ENCODE assay signal across 8 cellular contexts in the genomic region with DNA sequence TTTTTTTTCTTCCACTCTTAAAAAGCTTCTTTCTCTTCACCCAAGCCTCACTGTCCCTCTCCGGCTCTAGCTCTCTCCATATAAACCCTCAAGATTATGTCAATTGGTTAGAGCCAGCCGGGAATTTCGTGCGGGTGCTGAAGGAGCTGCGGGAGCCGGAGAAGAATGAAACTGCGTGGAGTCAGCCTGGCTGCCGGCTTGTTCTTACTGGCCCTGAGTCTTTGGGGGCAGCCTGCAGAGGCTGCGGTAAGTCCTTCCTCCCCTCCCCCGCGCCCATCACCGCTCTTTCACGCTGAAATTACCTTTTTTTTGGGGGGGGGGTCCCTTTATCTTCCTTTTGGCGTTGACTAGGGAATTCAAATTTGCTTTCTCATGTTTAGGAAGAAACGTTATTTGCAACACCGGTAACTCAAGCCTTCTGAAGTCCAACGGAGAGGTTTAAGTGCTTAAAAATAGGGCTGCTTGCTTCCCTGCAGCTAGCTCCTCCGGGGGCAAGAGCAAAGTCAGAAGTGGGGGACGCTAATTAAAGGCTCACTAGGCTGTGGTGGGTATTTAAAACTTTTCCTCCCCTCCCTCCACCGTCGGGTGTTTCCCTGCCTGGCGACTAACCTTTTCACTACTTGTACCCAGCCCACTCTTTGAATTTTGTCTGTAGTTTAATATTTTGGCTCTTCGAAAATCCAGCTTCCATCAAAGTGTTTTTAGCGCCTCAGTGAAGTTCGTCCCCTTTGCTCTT. TPM values are rescaled to one million over a fixed set of nuclear protein-coding genes. Genes with fewer than 3 reads are reported as not detected.
DNase-seq lines count a peak whose midpoint lies in the region; ATAC-seq, FAIRE-seq and TF ChIP-seq lines count a peak whose summit lies in the region.

No MANE protein-coding gene starts in this region.

- intact Hi-C loops in ascending aorta (cut with DNase I) = loop anchor here (5.0 kb wide), 1 partner anchor 348 kb away; a partner anchor contains a TSS

- no peaks in the 10 kb centered on the region for H3K27me3 ChIP-seq in ascending aorta
- H3K27me3 ChIP-seq in thoracic aorta (replicated peaks; ENCODE audit: insufficient read depth) = no peaks in the 10 kb centered on the region

- no peak for FAIRE-seq in GM19239 (lab: Jason Lieb, UNC)

- no peaks in the 10 kb centered on the region for H3K4me1 ChIP-seq in ascending aorta
- no peaks in the 10 kb centered on the region for H3K4me1 ChIP-seq in thoracic aorta (ENCODE audit: control insufficient read depth in 1 of 2, low read depth in 2 of 2)

- H3K4me3 ChIP-seq in ascending aorta (peak overlapping the region; percentile 32 to 67), thoracic aorta (peak overlapping the region; percentile 78)

- DNase-seq in NCI-H2171 treated with DMSO at 0.1 percent for 48 hours (lab: John Stamatoyannopoulos, UW) (peak; percentile 0), NCI-H2171 (lab: John Stamatoyannopoulos, UW) (no peak), ascending aorta (ENCODE audit: low spot score in 2 of 2) (no peak), iris pigment epithelial cell (ENCODE audit: low read depth) (peak; percentile 48), thoracic aorta (ENCODE audit: low spot score) (no peak), GM19239 (ENCODE audit: insufficient read length, low spot score) (no peak), SIG-M5 treated with dmso at 0.1 percent for 504 hours (lab: John Stamatoyannopoulos, UW; ENCODE audit: unreplicated experiment) (no peak)

- peak overlapping the region; percentile 17 to 48 for H3K27ac ChIP-seq in ascending aorta
- peak overlapping the region; percentile 61 to 65 for H3K27ac ChIP-seq in thoracic aorta

- no peaks in the 10 kb centered on the region for H3K36me3 ChIP-seq in ascending aorta
- H3K36me3 ChIP-seq in thoracic aorta = no peaks in the 10 kb centered on the region

- TF ChIP-seq CTCF in ascending aorta (IDR thresholded peaks at IDR 0.05) (no peak), thoracic aorta (IDR thresholded peaks at IDR 0.05) (no peak)

- ATAC-seq in thoracic aorta (ENCODE audit: insufficient number of reproducible peaks, low FRiP score, low read depth) (no peak), GM19452 (IDR thresholded peaks at IDR 0.05; ENCODE audit: unreplicated experiment) (no peak)

- H3K9me3 ChIP-seq in ascending aorta = peaks cover 0 to 5% of the 10 kb centered on the region in 2 donors
- H3K9me3 ChIP-seq in thoracic aorta = no peaks in the 10 kb centered on the region

RNA-seq across cellular contexts. Expression of a gene that starts 0.5 kb away (rescaled TPM):
- total RNA-seq in ascending aorta = 12.0 TPM
- total RNA-seq in thoracic aorta = 10 to 100 TPM; 39.8 to 53.5 TPM

RNA-seq across cellular contexts. Expression of a gene that starts 1.9 kb away (rescaled TPM):
- under 0.01 TPM for total RNA-seq in ascending aorta
- total RNA-seq in thoracic aorta = 1 to 10 TPM; 1.3 to 2.2 TPM

Comparison
In these comparisons a context has a peak if more than half of its experiments do, and no peak if none do; other contexts are left out.
1. DNase-seq: peak in NCI-H2171 treated with DMSO at 0.1 percent for 48 hours (single experiment) and iris pigment epithelial cell (single experiment); none in NCI-H2171 (single experiment), ascending aorta (0 of 2), thoracic aorta (single experiment), GM19239 (single experiment) and SIG-M5 treated with dmso at 0.1 percent for 504 hours (single experiment).